In the genomic region with DNA sequence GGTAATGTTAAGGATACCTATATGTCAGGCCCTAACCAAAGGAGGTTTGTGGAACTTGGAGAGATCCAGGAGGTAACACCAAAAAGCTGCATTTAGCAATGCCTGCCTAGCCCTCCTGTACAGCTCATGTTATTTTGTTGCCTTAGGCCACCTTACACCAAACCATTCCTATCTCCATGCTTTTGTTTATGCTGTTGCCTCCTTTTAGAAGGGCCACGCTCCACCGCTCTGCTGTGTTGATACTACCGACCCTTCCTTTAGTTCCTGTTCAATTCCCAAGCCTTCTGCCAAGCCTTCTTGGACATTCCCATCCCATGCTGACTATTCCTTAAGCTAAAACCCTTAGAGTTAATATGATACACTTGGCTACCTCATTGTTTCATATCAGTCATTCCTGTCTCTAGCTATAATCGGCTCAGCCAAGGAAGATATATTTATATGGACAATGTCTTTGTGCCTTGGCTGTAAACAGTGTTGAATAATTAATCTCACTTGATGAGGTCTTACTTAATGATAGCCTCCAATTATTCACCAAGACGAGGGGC, we compare ENCODE assay signal across 15 cellular contexts.
DNase-seq lines count a peak whose midpoint lies in the region; ATAC-seq and TF ChIP-seq lines count a peak whose summit lies in the region.
"Had no signal": no experiment of that assay in that cellular context is flagged by ENCODE, and none has a peak within 500 bp of the region (broad histone marks: within the 10 kb centered on the region; RNA-seq: fewer than 3 reads in every experiment).

No MANE protein-coding gene starts in this region.

- H3K27ac ChIP-seq in mesenchymal stem cell (ENCODE audit: low read length, poor library complexity, severe bottlenecking) = no peak overlapping the region
- no peak overlapping the region for H3K27ac ChIP-seq in trophoblast cell (ENCODE audit: low read depth, low read length)
- no peak overlapping the region for H3K27ac ChIP-seq in right lobe of liver
- no peak overlapping the region for H3K27ac ChIP-seq in RWPE1
- H3K27ac ChIP-seq: BLaER1 treated with 17β-estradiol and CSF1 and Interleukin-3, amounts not matched to agents 10 nM and 100 nM had no signal

- 92% methylated on average over 4 of the region's 5 CpGs for WGBS in mesenchymal stem cell
- no CpG with 5 or more reads among the region's 5 CpGs for WGBS in trophoblast cell (ENCODE audit: extremely low coverage, insufficient coverage, insufficient read length)
- 88% methylated on average over 5 of the region's 5 CpGs for WGBS in right lobe of liver (ENCODE audit: insufficient coverage, low coverage, low lambda C conversion rate, missing lambda C conversion rate)

- H2BK15ac ChIP-seq in mesenchymal stem cell (ENCODE audit: low read depth, poor library complexity, severe bottlenecking) = peak overlapping the region; percentile 45

- H3K9ac ChIP-seq in mesenchymal stem cell (ENCODE audit: low read length) (no peak overlapping the region), trophoblast cell (ENCODE audit: low read length) (no peak overlapping the region)
- H3K9ac ChIP-seq: BLaER1 treated with 17β-estradiol and CSF1 and Interleukin-3, amounts not matched to agents 10 nM and 100 nM had no signal

- H3K4me1 Mint-ChIP-seq in activated T-helper 2 cell treated with anti-CD3 and anti-CD28 coated beads, Interferon-gamma antibody, Interleukin-2, Interleukin-4, amounts not matched to agents 10 μg/mL and 5 μg/mL and 100 μg/mL, durations not matched to agents 14 hours and 24 hours and 36 hours (ENCODE audit: low read depth) = no peaks in the 10 kb centered on the region
- H3K4me1 Mint-ChIP-seq: B cell, GM23338 had no signal

- peak overlapping the region; percentile 19 for H4K8ac ChIP-seq in mesenchymal stem cell (ENCODE audit: low read length)
- no peak overlapping the region for H4K8ac ChIP-seq in trophoblast cell (ENCODE audit: low read depth, low read length)

- H2BK5ac ChIP-seq in mesenchymal stem cell (ENCODE audit: low read depth, low read length, poor library complexity, severe bottlenecking) (no peak overlapping the region), trophoblast cell (ENCODE audit: low read depth, low read length, poor library complexity) (no peak overlapping the region)

- DNase-seq in ELF-1 (ENCODE audit: low read depth, low spot score) (peak; percentile 55), epithelial cell of proximal tubule (ENCODE audit: low read depth) (peak; percentile 87), mesenchymal stem cell (no peak), trophoblast cell (no peak), right lobe of liver (no peak), inferior parietal cortex (ENCODE audit: extremely low spot score) (no peak), RWPE1 (ENCODE audit: low spot score) (no peak)
- no peak for DNase-seq in activated T-helper 2 cell treated with anti-CD3 and anti-CD28 coated beads, Interferon-gamma antibody, Interleukin-2, Interleukin-4, amounts not matched to agents 10 μg/mL and 5 μg/mL and 100 μg/mL, durations not matched to agents 14 hours and 24 hours and 36 hours (ENCODE audit: low spot score)
- DNase-seq: CD8-positive, alpha-beta T cell; GDM1; H7; IMR-90 had no signal

- H3K36me3 ChIP-seq in mesenchymal stem cell (ENCODE audit: control insufficient read depth in 1 of 2, insufficient read depth in 2 of 2, low read depth in 1 of 2, low read length in 2 of 2) (no peaks in the 10 kb centered on the region), trophoblast cell (ENCODE audit: control insufficient read depth in 1 of 2, insufficient read depth in 2 of 2, low read length in 2 of 2) (no peaks in the 10 kb centered on the region), right lobe of liver (no peaks in the 10 kb centered on the region)
- H3K36me3 ChIP-seq: BLaER1 treated with 17β-estradiol and CSF1 and Interleukin-3, amounts not matched to agents 10 nM and 100 nM had no signal

- no peak overlapping the region for H3K27ac Mint-ChIP-seq in activated T-helper 2 cell treated with anti-CD3 and anti-CD28 coated beads, Interferon-gamma antibody, Interleukin-2, Interleukin-4, amounts not matched to agents 10 μg/mL and 5 μg/mL and 100 μg/mL, durations not matched to agents 14 hours and 24 hours and 36 hours
- H3K27ac Mint-ChIP-seq: B cell; CD8-positive, alpha-beta T cell; GM23338 had no signal

- POLR2A ChIA-PET in RWPE1 (lab: Yijun Ruan, JAX; ENCODE audit: low non-redundant PET) = no interaction called here

- H3K14ac ChIP-seq in mesenchymal stem cell (ENCODE audit: low read length in 2 of 2) = no peak overlapping the region
- H3K14ac ChIP-seq in trophoblast cell (ENCODE audit: low read length) = no peak overlapping the region

- H4K12ac ChIP-seq in trophoblast cell (ENCODE audit: low read depth, low read length) = no peak overlapping the region

- H2BK120ac ChIP-seq in mesenchymal stem cell (ENCODE audit: low read depth, low read length) (no peak overlapping the region), trophoblast cell (ENCODE audit: insufficient read depth, low read length, poor library complexity) (peak overlapping the region; percentile 16)

- no peaks in the 10 kb centered on the region for H3K9me3 ChIP-seq in mesenchymal stem cell (ENCODE audit: control insufficient read depth, low read length)
- peaks cover 2% of the 10 kb centered on the region for H3K9me3 ChIP-seq in trophoblast cell (ENCODE audit: insufficient read depth, low read depth, low read length)
- no peaks in the 10 kb centered on the region for H3K9me3 ChIP-seq in right lobe of liver
- H3K9me3 ChIP-seq: BLaER1 treated with 17β-estradiol and CSF1 and Interleukin-3, amounts not matched to agents 10 nM and 100 nM had no signal

- H3K9me3 Mint-ChIP-seq in activated T-helper 2 cell treated with anti-CD3 and anti-CD28 coated beads, Interferon-gamma antibody, Interleukin-2, Interleukin-4, amounts not matched to agents 10 μg/mL and 5 μg/mL and 100 μg/mL, durations not matched to agents 14 hours and 24 hours and 36 hours = no peaks in the 10 kb centered on the region
- H3K9me3 Mint-ChIP-seq: GM23338 had no signal

- intact Hi-C loops in activated T-helper 2 cell treated with anti-CD3 and anti-CD28 coated beads, Interferon-gamma antibody, Interleukin-2, Interleukin-4, amounts not matched to agents 10 μg/mL and 5 μg/mL and 100 μg/mL, durations not matched to agents 14 hours and 24 hours and 36 hours (cut with micrococcal nuclease) = no loop called here
- intact Hi-C loops in right lobe of liver (cut with DNase I) = no loop called here

- no peak overlapping the region for H2AK5ac ChIP-seq in mesenchymal stem cell (ENCODE audit: low read length, severe bottlenecking)
- H2AK5ac ChIP-seq in trophoblast cell (ENCODE audit: low read length) = no peak overlapping the region

- no peak for ATAC-seq in right lobe of liver
- ATAC-seq: CD8-positive, alpha-beta T cell; GM23338 had no signal

- H3K4ac ChIP-seq in mesenchymal stem cell (ENCODE audit: low read depth in 1 of 2, low read length in 2 of 2) = no peak overlapping the region
- H3K4ac ChIP-seq in trophoblast cell (ENCODE audit: low read depth, low read length) = no peak overlapping the region

- H2AFZ ChIP-seq in mesenchymal stem cell (ENCODE audit: low read depth, low read length) = no peak overlapping the region
- H2AFZ ChIP-seq in trophoblast cell (ENCODE audit: insufficient read depth, low read length, poor library complexity) = no peak overlapping the region
- H2AFZ ChIP-seq: GM23338 had no signal

- no peak overlapping the region for H4K91ac ChIP-seq in mesenchymal stem cell (ENCODE audit: low read length)
- peak overlapping the region; percentile 4 for H4K91ac ChIP-seq in trophoblast cell (ENCODE audit: low read depth, low read length)

- peaks cover 0 to 6% of the 10 kb centered on the region in 2 experiments for H3K27me3 ChIP-seq in mesenchymal stem cell (ENCODE audit: control insufficient read depth in 1 of 2, insufficient read depth in 1 of 2, low read length in 2 of 2)
- H3K27me3 ChIP-seq in trophoblast cell (ENCODE audit: insufficient read depth, low read length) = no peaks in the 10 kb centered on the region
- H3K27me3 ChIP-seq in right lobe of liver = no peaks in the 10 kb centered on the region
- H3K27me3 ChIP-seq: BLaER1 treated with 17β-estradiol and CSF1 and Interleukin-3, amounts not matched to agents 10 nM and 100 nM had no signal

- no peak overlapping the region for H3K4me3 ChIP-seq in epithelial cell of proximal tubule (ENCODE audit: low read depth, low read length)
- H3K4me3 ChIP-seq in mesenchymal stem cell (ENCODE audit: insufficient read depth in 1 of 2, low read depth in 1 of 2, low read length in 2 of 2) = no peak overlapping the region
- no peak overlapping the region for H3K4me3 ChIP-seq in trophoblast cell (ENCODE audit: low read depth, low read length)
- no peak overlapping the region for H3K4me3 ChIP-seq in right lobe of liver
- H3K4me3 ChIP-seq: BLaER1 treated with 17β-estradiol and CSF1 and Interleukin-3, amounts not matched to agents 10 nM and 100 nM; GM23338 had no signal

- no peaks in the 10 kb centered on the region for H3K79me1 ChIP-seq in mesenchymal stem cell (replicated peaks; ENCODE audit: low read length, poor library complexity, severe bottlenecking)
- peaks cover 7% of the 10 kb centered on the region for H3K79me1 ChIP-seq in trophoblast cell (ENCODE audit: low read length)

- CTCF ChIA-PET in RWPE1 (lab: Yijun Ruan, JAX) = interaction anchor here (0.5 kb wide), 1 partner anchor 826 kb away, joined by 4 read pairs; no protein-coding TSS in a partner anchor

- H3K4me1 ChIP-seq in mesenchymal stem cell (ENCODE audit: control insufficient read depth, insufficient read depth, low read depth, low read length) (no peaks in the 10 kb centered on the region), trophoblast cell (ENCODE audit: control insufficient read depth in 1 of 2, insufficient read depth in 2 of 2, low read length in 2 of 2) (peaks cover 8 to 14% of the 10 kb centered on the region in 2 experiments), right lobe of liver (no peaks in the 10 kb centered on the region)
- H3K4me1 ChIP-seq: BLaER1 treated with 17β-estradiol and CSF1 and Interleukin-3, amounts not matched to agents 10 nM and 100 nM had no signal

- H3K18ac ChIP-seq in mesenchymal stem cell (ENCODE audit: low read depth in 1 of 2, low read length in 2 of 2) = no peak overlapping the region
- H3K18ac ChIP-seq in trophoblast cell (ENCODE audit: low read length) = no peak overlapping the region

- H3K23ac ChIP-seq in mesenchymal stem cell (ENCODE audit: low read length in 2 of 2) = no peak overlapping the region
- H3K23ac ChIP-seq in trophoblast cell (ENCODE audit: low read length) = no peak overlapping the region

- H2BK12ac ChIP-seq in mesenchymal stem cell (ENCODE audit: low read length in 2 of 2) = no peak overlapping the region
- H2BK12ac ChIP-seq in trophoblast cell (ENCODE audit: low read length) = peak overlapping the region; percentile 59

- H3K27me3 Mint-ChIP-seq in activated T-helper 2 cell treated with anti-CD3 and anti-CD28 coated beads, Interferon-gamma antibody, Interleukin-2, Interleukin-4, amounts not matched to agents 10 μg/mL and 5 μg/mL and 100 μg/mL, durations not matched to agents 14 hours and 24 hours and 36 hours (ENCODE audit: low read depth) = no peaks in the 10 kb centered on the region
- H3K27me3 Mint-ChIP-seq: B cell had no signal

- no peaks in the 10 kb centered on the region for H3K79me2 ChIP-seq in trophoblast cell (ENCODE audit: control insufficient read depth, insufficient read depth, low read length, poor library complexity)

- H3K36me3 Mint-ChIP-seq in activated T-helper 2 cell treated with anti-CD3 and anti-CD28 coated beads, Interferon-gamma antibody, Interleukin-2, Interleukin-4, amounts not matched to agents 10 μg/mL and 5 μg/mL and 100 μg/mL, durations not matched to agents 14 hours and 24 hours and 36 hours (ENCODE audit: low read depth) = no peaks in the 10 kb centered on the region
- H3K36me3 Mint-ChIP-seq: CD8-positive, alpha-beta T cell had no signal

- H3K4me2 ChIP-seq in mesenchymal stem cell (ENCODE audit: low read length, poor library complexity, severe bottlenecking) (no peak overlapping the region), trophoblast cell (ENCODE audit: low read length) (no peak overlapping the region)
- H3K4me2 ChIP-seq: BLaER1 treated with 17β-estradiol and CSF1 and Interleukin-3, amounts not matched to agents 10 nM and 100 nM; GM23338 had no signal

- TF ChIP-seq POLR2A in right lobe of liver (IDR thresholded peaks at IDR 0.05) = no peak

- TF ChIP-seq CTCF in epithelial cell of proximal tubule (conservative IDR thresholded peaks at IDR 0.05; ENCODE audit: low read depth, low read length) (no peak), right lobe of liver (IDR thresholded peaks at IDR 0.05) (no peak), RWPE1 (conservative IDR thresholded peaks at IDR 0.05; ENCODE audit: low read depth) (no peak)

- no peak overlapping the region for H3K4me3 Mint-ChIP-seq in activated T-helper 2 cell treated with anti-CD3 and anti-CD28 coated beads, Interferon-gamma antibody, Interleukin-2, Interleukin-4, amounts not matched to agents 10 μg/mL and 5 μg/mL and 100 μg/mL, durations not matched to agents 14 hours and 24 hours and 36 hours (ENCODE audit: low read depth)
- H3K4me3 Mint-ChIP-seq: B cell; CD8-positive, alpha-beta T cell; GM23338 had no signal

Comparison
In these comparisons a context has a peak if more than half of its experiments do, and no peak if none do; other contexts are left out.
1. DNase-seq: peak in ELF-1 (single experiment) and epithelial cell of proximal tubule (single experiment); none in mesenchymal stem cell (single experiment), trophoblast cell (0 of 2), activated T-helper 2 cell treated with anti-CD3 and anti-CD28 coated beads, Interferon-gamma antibody, Interleukin-2, Interleukin-4, amounts not matched to agents 10 μg/mL and 5 μg/mL and 100 μg/mL, durations not matched to agents 14 hours and 24 hours and 36 hours (single experiment), right lobe of liver (0 of 3), inferior parietal cortex (single experiment) and RWPE1 (single experiment).